12 cellular contexts compared by ENCODE assay signal in genomic region chr14:105857223-105857815, GRCh38.
DNase-seq lines count a peak whose midpoint lies in the region; ATAC-seq and TF ChIP-seq lines count a peak whose summit lies in the region.
"Had no signal": no experiment of that assay in that cellular context is flagged by ENCODE, and none has a peak within 500 bp of the region (broad histone marks: within the 10 kb centered on the region; RNA-seq: fewer than 3 reads in every experiment).

No MANE protein-coding gene starts in this region.

- no peak for TF ChIP-seq CTCF in GM13976 (IDR thresholded peaks at IDR 0.05; ENCODE audit: borderline replicate concordance, control extremely low read depth, extremely low read depth, insufficient read depth, missing control alignments)

- peak overlapping the region; percentile 100 for H3K27ac ChIP-seq in BLaER1
- H3K27ac ChIP-seq in mucosa of rectum (ENCODE audit: low read depth in 2 of 2, low read length in 2 of 2) = peak overlapping the region; percentile 42 to 65

- H3K4me1 ChIP-seq in BLaER1 (peaks cover 44% of the 10 kb centered on the region), mucosa of rectum (ENCODE audit: control insufficient read depth in 2 of 2, insufficient read depth in 2 of 2, low read length in 2 of 2) (no peaks in the 10 kb centered on the region)

- H3K27me3 Mint-ChIP-seq in activated CD8-positive, alpha-beta memory T cell treated with anti-CD3 and anti-CD28 coated beads, Interleukin-2, amount 10 ng/mL, durations not matched to agents 7 days and 5 days = peaks cover 2% of the 10 kb centered on the region

- DNase-seq in GM13976 (ENCODE audit: low spot score) (peak; percentile 0), DMS114 treated with DMSO at 0.1 percent for 48 hours (lab: John Stamatoyannopoulos, UW; ENCODE audit: unreplicated experiment) (no peak), SK-N-DZ (ENCODE audit: low spot score) (no peak), GM03348 (ENCODE audit: low spot score) (no peak)
- DNase-seq in activated CD8-positive, alpha-beta memory T cell treated with anti-CD3 and anti-CD28 coated beads, Interleukin-2, amount 10 ng/mL, durations not matched to agents 7 days and 5 days = peak; percentile 74
- DNase-seq: activated CD4-positive, alpha-beta T cell treated with anti-CD3 and anti-CD28 coated beads, Interleukin-2, amount 50 U/mL, for 4 hours; NCI-H345; SIG-M5 had no signal

- peak overlapping the region; percentile 84 for H3K4me3 ChIP-seq in BLaER1
- no peak overlapping the region for H3K4me3 ChIP-seq in mucosa of rectum (ENCODE audit: low read length in 2 of 2)

- in situ Hi-C loops in GM13976 (cut with MboI; ENCODE audit: low sequenced_read_pairs, unreplicated experiment) = no loop called here

- H4K20me1 ChIP-seq in BLaER1 = peaks cover 54% of the 10 kb centered on the region

- H3K9me3 ChIP-seq in BLaER1 (no peaks in the 10 kb centered on the region; the same call in 1 of the 2 replicates), mucosa of rectum (ENCODE audit: control insufficient read depth in 2 of 2, low read length in 2 of 2) (no peaks in the 10 kb centered on the region)

- CTCF ChIA-PET in activated CD8-positive, alpha-beta memory T cell treated with anti-CD3 and anti-CD28 coated beads, Interleukin-2, amount 10 ng/mL, durations not matched to agents 7 days and 5 days (lab: Charles Lee) = no interaction called here

- peak; percentile 14 for ATAC-seq in activated CD8-positive, alpha-beta memory T cell treated with anti-CD3 and anti-CD28 coated beads, Interleukin-2, amount 10 ng/mL, durations not matched to agents 7 days and 5 days
- no peak for ATAC-seq in GM18858 (IDR thresholded peaks at IDR 0.05; ENCODE audit: unreplicated experiment)
- ATAC-seq: right cardiac atrium had no signal

- peaks cover 8% of the 10 kb centered on the region for H3K36me3 Mint-ChIP-seq in activated CD8-positive, alpha-beta memory T cell treated with anti-CD3 and anti-CD28 coated beads, Interleukin-2, amount 10 ng/mL, durations not matched to agents 7 days and 5 days

- peak overlapping the region; percentile 97 for H3K4me2 ChIP-seq in BLaER1

- peaks cover 94% of the 10 kb centered on the region for H3K36me3 ChIP-seq in BLaER1
- no peaks in the 10 kb centered on the region for H3K36me3 ChIP-seq in mucosa of rectum (ENCODE audit: control insufficient read depth in 2 of 2, insufficient read depth in 2 of 2, low read length in 2 of 2)

- H3K4me1 Mint-ChIP-seq in activated CD8-positive, alpha-beta memory T cell treated with anti-CD3 and anti-CD28 coated beads, Interleukin-2, amount 10 ng/mL, durations not matched to agents 7 days and 5 days = peaks cover 65% of the 10 kb centered on the region

- peak overlapping the region; percentile 95 for H3K27ac Mint-ChIP-seq in activated CD8-positive, alpha-beta memory T cell treated with anti-CD3 and anti-CD28 coated beads, Interleukin-2, amount 10 ng/mL, durations not matched to agents 7 days and 5 days

- no peaks in the 10 kb centered on the region for H3K9me3 Mint-ChIP-seq in activated CD8-positive, alpha-beta memory T cell treated with anti-CD3 and anti-CD28 coated beads, Interleukin-2, amount 10 ng/mL, durations not matched to agents 7 days and 5 days (ENCODE audit: low read depth)

- H3K9ac ChIP-seq in BLaER1 = peak overlapping the region; percentile 100
- H3K9ac ChIP-seq in mucosa of rectum (ENCODE audit: low read depth in 1 of 2, low read length in 2 of 2) = no peak overlapping the region

- H3K4me3 Mint-ChIP-seq in activated CD8-positive, alpha-beta memory T cell treated with anti-CD3 and anti-CD28 coated beads, Interleukin-2, amount 10 ng/mL, durations not matched to agents 7 days and 5 days = peak overlapping the region; percentile 50

- H3K27me3 ChIP-seq in BLaER1 = no peaks in the 10 kb centered on the region
- H3K27me3 ChIP-seq in mucosa of rectum (ENCODE audit: control insufficient read depth in 2 of 2, insufficient read depth in 2 of 2, low read length in 2 of 2) = no peaks in the 10 kb centered on the region

Comparison
In these comparisons a context has a peak if more than half of its experiments do, and no peak if none do; other contexts are left out.
1. DNase-seq: peak in GM13976 (single experiment) and activated CD8-positive, alpha-beta memory T cell treated with anti-CD3 and anti-CD28 coated beads, Interleukin-2, amount 10 ng/mL, durations not matched to agents 7 days and 5 days (single experiment); none in DMS114 treated with DMSO at 0.1 percent for 48 hours (single experiment), SK-N-DZ (single experiment) and GM03348 (single experiment).